Comparison of ENCODE assay signal across 10 cellular contexts in the genomic region with DNA sequence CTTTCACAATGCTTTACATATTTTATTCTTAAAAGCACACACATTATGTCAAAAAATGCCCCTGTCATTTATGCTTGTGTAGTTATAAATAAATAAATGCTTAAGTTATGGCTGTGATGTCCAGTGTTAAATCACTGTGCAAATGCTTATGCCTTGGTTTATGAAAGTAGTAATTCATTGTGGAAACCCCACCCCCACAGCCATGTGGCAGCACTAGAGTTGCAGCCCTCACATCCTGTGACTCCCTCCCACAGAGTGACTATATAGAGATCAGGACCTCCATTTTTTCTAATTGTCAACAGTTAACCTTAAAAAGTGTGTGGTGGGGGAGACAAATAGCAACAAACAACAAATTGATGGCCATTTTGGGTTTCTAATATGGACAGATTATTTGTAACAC. TPM values are rescaled to one million over a fixed set of nuclear protein-coding genes. Genes with fewer than 3 reads are reported as not detected.
A peak's percentile ranks its signal among the peaks of the same experiment; 100 is the strongest.
DNase-seq lines count a peak whose midpoint lies in the region; FAIRE-seq and TF ChIP-seq lines count a peak whose summit lies in the region.
"Had no signal": no experiment of that assay in that cellular context is flagged by ENCODE, and none has a peak within 500 bp of the region (broad histone marks: within the 10 kb centered on the region; RNA-seq: fewer than 3 reads in every experiment).

No MANE protein-coding gene starts in this region.

- peaks cover 43% of the 10 kb centered on the region for H3K4me1 ChIP-seq in OCI-LY7 (ENCODE audit: insufficient read depth, low read length, poor library complexity, severe bottlenecking)

- intact Hi-C loops in OCI-LY7 (cut with micrococcal nuclease; ENCODE audit: unreplicated experiment), result no loop called here

- peak overlapping the region; percentile 85 for H2AFZ ChIP-seq in OCI-LY7 (ENCODE audit: low read length)

- CTCF ChIA-PET in OCI-LY7 (lab: Charles Lee; ENCODE audit: unreplicated experiment), result no interaction called here

- in situ Hi-C loops in GM13976 (cut with MboI; ENCODE audit: low sequenced_read_pairs, unreplicated experiment), result no loop called here

- no peaks in the 10 kb centered on the region for H3K36me3 ChIP-seq in OCI-LY7 (ENCODE audit: insufficient read depth, low read length)
- H3K36me3 ChIP-seq: esophagus muscularis mucosa had no signal

- TF ChIP-seq CTCF in GM13976 (IDR thresholded peaks at IDR 0.05; ENCODE audit: borderline replicate concordance, control extremely low read depth, extremely low read depth, insufficient read depth, missing control alignments) (no peak), OCI-LY7 (conservative IDR thresholded peaks at IDR 0.05; ENCODE audit: low read length) (no peak), D721Med (IDR thresholded peaks at IDR 0.05; ENCODE audit: insufficient read depth, missing control alignments) (no peak), coronary artery (IDR thresholded peaks at IDR 0.05) (no peak)

- H3K79me2 ChIP-seq in OCI-LY7 (ENCODE audit: insufficient read depth, low read depth, low read length), result no peaks in the 10 kb centered on the region

- no peaks in the 10 kb centered on the region for H4K20me1 ChIP-seq in OCI-LY7 (ENCODE audit: insufficient read depth, low read length)

- no peaks in the 10 kb centered on the region for H3K9me2 ChIP-seq in OCI-LY7 (ENCODE audit: insufficient read depth, low read length)

- no peak for FAIRE-seq in D721Med (lab: Jason Lieb, UNC)
- FAIRE-seq: G401.6 had no signal

- no TSS peak for BruUV-seq in OCI-LY7 (replicated peaks; lab: Mats Ljungman, UMichigan)

- no peaks in the 10 kb centered on the region for H3K9me3 ChIP-seq in OCI-LY7 (ENCODE audit: low read length)
- H3K9me3 ChIP-seq: esophagus muscularis mucosa had no signal

- H3K4me3 ChIP-seq in OCI-LY7 (ENCODE audit: low read depth, low read length, poor library complexity, severe bottlenecking) (no peak overlapping the region), coronary artery (no peak overlapping the region)
- H3K4me3 ChIP-seq: esophagus muscularis mucosa had no signal

- POLR2A ChIA-PET in OCI-LY7 (lab: Charles Lee), result interaction anchor here (0.7 to 1.4 kb wide), 2 partner anchors 14 to 161 kb away, joined by 3 to 6 read pairs; no protein-coding TSS in a partner anchor

- no peak overlapping the region for H3K27ac ChIP-seq in OCI-LY7 (ENCODE audit: low read depth, low read length, poor library complexity, severe bottlenecking)
- H3K27ac ChIP-seq in coronary artery, result no peak overlapping the region
- H3K27ac ChIP-seq: esophagus muscularis mucosa had no signal

- DNase-seq in GM13976 (ENCODE audit: low spot score) (peak; percentile 77), OCI-LY7 (ENCODE audit: low spot score) (peak; percentile 76), dedifferentiated amniotic fluid mesenchymal stem cell (ENCODE audit: extremely low spot score) (no peak), D721Med (ENCODE audit: insufficient read length, low spot score) (no peak), coronary artery (ENCODE audit: low spot score) (no peak), GM03348 (ENCODE audit: low spot score) (no peak)
- DNase-seq in activated T-cell treated with anti-CD3 and anti-CD28 coated beads, Interleukin-2, amount 50 U/mL, for 48 hours, result peak; percentile 71 to 76
- peak; percentile 72 to 76 for DNase-seq in stimulated activated CD4-positive, alpha-beta T cell treated with anti-CD3 and anti-CD28 coated beads, Interleukin-2, amount 100 ng/mL, for 24 hours

- peak overlapping the region; percentile 51 for H3K4me2 ChIP-seq in OCI-LY7 (ENCODE audit: low read length)

RNA-seq across cellular contexts. Expression of gene SKAP1, which starts 2.4 kb away (rescaled TPM):
- 0.13 TPM in 1 of 2 replicates, not detected in the other for total RNA-seq in OCI-LY7 (2014; rRNA removed; shearing (Covaris generic))
- 0.79 and 1.2 TPM in 2 replicates for total RNA-seq in OCI-LY7 (2022)

Comparison
In these comparisons a context has a peak if more than half of its experiments do, and no peak if none do; other contexts are left out.
1. DNase-seq: peak in GM13976 (single experiment), OCI-LY7 (single experiment), activated T-cell treated with anti-CD3 and anti-CD28 coated beads, Interleukin-2, amount 50 U/mL, for 48 hours (2 of 2) and stimulated activated CD4-positive, alpha-beta T cell treated with anti-CD3 and anti-CD28 coated beads, Interleukin-2, amount 100 ng/mL, for 24 hours (2 of 2); none in dedifferentiated amniotic fluid mesenchymal stem cell (single experiment), D721Med (single experiment), coronary artery (single experiment) and GM03348 (single experiment).